ENCODE assay signal across 2 cellular contexts in the genomic region with DNA sequence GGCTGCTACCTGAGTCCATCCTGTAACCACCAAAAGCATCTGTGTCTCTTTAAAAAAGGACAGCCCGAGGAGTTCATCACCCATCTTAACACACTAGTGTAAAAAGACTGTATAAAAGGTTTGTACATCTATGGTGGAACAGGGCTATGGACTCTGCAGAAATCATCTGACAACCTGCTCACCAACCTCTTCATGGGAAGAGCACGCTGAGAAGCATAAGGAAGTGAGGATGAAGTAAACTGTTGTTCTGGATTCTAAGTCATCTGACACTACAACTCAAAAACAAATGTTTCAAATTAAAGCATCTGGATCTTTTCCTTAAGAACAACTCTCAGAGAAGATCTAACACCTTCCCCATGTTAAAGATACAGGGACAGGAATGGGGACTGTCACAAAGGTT.
TF ChIP-seq lines count a peak whose summit lies in the region.

No MANE protein-coding gene starts in this region.

TF ChIP-seq in HepG2, 621 proteins besides CTCF, POLR2A, EP300 and RAD21:
- no peak for TF ChIP-seq SPEN (CRISPR knock-in tag; IDR thresholded peaks at IDR 0.05; ENCODE audit: low read depth)
- TF ChIP-seq REPIN1 (CRISPR knock-in tag; IDR thresholded peaks at IDR 0.05; ENCODE audit: borderline replicate concordance, low read depth), result no peak
- no peak for TF ChIP-seq ZFP36L2 (CRISPR knock-in tag; IDR thresholded peaks at IDR 0.05)
- TF ChIP-seq GATAD2A (CRISPR knock-in tag; IDR thresholded peaks at IDR 0.05), result no peak
- TF ChIP-seq ZNF513 (CRISPR knock-in tag; conservative IDR thresholded peaks at IDR 0.05), result no peak
- TF ChIP-seq RAD51 (IDR thresholded peaks at IDR 0.05; ENCODE audit: borderline replicate concordance), result no peak
- TF ChIP-seq, protein P1, sequence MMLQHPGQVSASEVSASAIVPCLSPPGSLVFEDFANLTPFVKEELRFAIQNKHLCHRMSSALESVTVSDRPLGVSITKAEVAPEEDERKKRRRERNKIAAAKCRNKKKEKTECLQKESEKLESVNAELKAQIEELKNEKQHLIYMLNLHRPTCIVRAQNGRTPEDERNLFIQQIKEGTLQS (CRISPR knock-in tag; IDR thresholded peaks at IDR 0.05), result no peak
- TF ChIP-seq TRIM24 (CRISPR knock-in tag; IDR thresholded peaks at IDR 0.05), result no peak
- no peak for TF ChIP-seq CEBPZ (IDR thresholded peaks at IDR 0.05; ENCODE audit: low read length)
- TF ChIP-seq NFKBIZ (CRISPR knock-in tag; IDR thresholded peaks at IDR 0.05), result no peak
- TF ChIP-seq ZNF782 (CRISPR knock-in tag; IDR thresholded peaks at IDR 0.05; ENCODE audit: borderline replicate concordance), result no peak
- no peak for TF ChIP-seq RORA (CRISPR knock-in tag; IDR thresholded peaks at IDR 0.05)
- TF ChIP-seq ZBTB8A (CRISPR knock-in tag; IDR thresholded peaks at IDR 0.05; ENCODE audit: borderline replicate concordance, low read depth), result no peak
- no peak for TF ChIP-seq ZNF563 (CRISPR knock-in tag; IDR thresholded peaks at IDR 0.05)
- TF ChIP-seq RFX3 (CRISPR knock-in tag; IDR thresholded peaks at IDR 0.05), result no peak
- TF ChIP-seq MAZ (IDR thresholded peaks at IDR 0.05; ENCODE audit: borderline replicate concordance, low read depth, low read length), result no peak
- TF ChIP-seq MAZ (CRISPR knock-in tag; IDR thresholded peaks at IDR 0.05; ENCODE audit: low read depth), result no peak
- no peak for TF ChIP-seq CHD4 (IDR thresholded peaks at IDR 0.05; ENCODE audit: borderline replicate concordance, low read length)
- no peak for TF ChIP-seq ZNF615 (CRISPR knock-in tag; IDR thresholded peaks at IDR 0.05; ENCODE audit: borderline replicate concordance)
- TF ChIP-seq ZNF343 (CRISPR knock-in tag; IDR thresholded peaks at IDR 0.05), result no peak

TF ChIP-seq in endothelial cell of umbilical vein, 7 proteins besides CTCF, POLR2A, EP300 and RAD21:
- TF ChIP-seq, protein P2, sequence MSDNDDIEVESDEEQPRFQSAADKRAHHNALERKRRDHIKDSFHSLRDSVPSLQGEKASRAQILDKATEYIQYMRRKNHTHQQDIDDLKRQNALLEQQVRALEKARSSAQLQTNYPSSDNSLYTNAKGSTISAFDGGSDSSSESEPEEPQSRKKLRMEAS (IDR thresholded peaks at IDR 0.05; ENCODE audit: insufficient read depth, insufficient read length), result no peak
- no peak for TF ChIP-seq EZH2 (IDR thresholded peaks at IDR 0.05; ENCODE audit: borderline replicate concordance, low read depth, low read length, severe bottlenecking)
- TF ChIP-seq FOS (IDR thresholded peaks at IDR 0.05; ENCODE audit: borderline replicate concordance, insufficient read depth, low read length), result no peak
- no peak for TF ChIP-seq POLR2AphosphoS5 (IDR thresholded peaks at IDR 0.05; ENCODE audit: insufficient read depth, low read depth, low read length)
- no peak for TF ChIP-seq JUN (IDR thresholded peaks at IDR 0.05; ENCODE audit: borderline replicate concordance, insufficient read depth, insufficient read length, low read depth)
- no peak for TF ChIP-seq GATA2 (IDR thresholded peaks at IDR 0.05; ENCODE audit: insufficient read depth, insufficient read length, low read depth, low read length)
- TF ChIP-seq MYC (IDR thresholded peaks at IDR 0.05; ENCODE audit: low read depth, low read length), result no peak
